In genomic region chr6:33202799-33203198, GRCh38 we compare ENCODE assay signal across 1 cellular context.
TF ChIP-seq lines count a peak whose summit lies in the region.

No MANE protein-coding gene starts in this region.

TF ChIP-seq in WTC11, 78 proteins besides CTCF, POLR2A, EP300 and RAD21 (continued from another document):
- TF ChIP-seq PRDM15 (CRISPR knock-in tag; IDR thresholded peaks at IDR 0.05) = no peak
- TF ChIP-seq CBFB (CRISPR knock-in tag; IDR thresholded peaks at IDR 0.05; ENCODE audit: low read depth) = no peak
- no peak for TF ChIP-seq ZNF532 (CRISPR knock-in tag; IDR thresholded peaks at IDR 0.05; ENCODE audit: borderline replicate concordance)
